In genomic region chr3:112794622-112795172, GRCh38 we compare ENCODE assay signal across 1 cellular context.
TF ChIP-seq lines count a peak whose summit lies in the region.

No MANE protein-coding gene starts in this region.

TF ChIP-seq in K562, 482 proteins besides CTCF, POLR2A, EP300 and RAD21 (continued from another document):
- no peak for TF ChIP-seq ZBTB2 (IDR thresholded peaks at IDR 0.05)
- peak; percentile 77 for TF ChIP-seq CBFA2T3 (IDR thresholded peaks at IDR 0.05)
- TF ChIP-seq C11orf30 (IDR thresholded peaks at IDR 0.05; ENCODE audit: low read depth), result no peak
- TF ChIP-seq MTA3 (IDR thresholded peaks at IDR 0.05; ENCODE audit: borderline replicate concordance), result no peak
- TF ChIP-seq CBFA2T2 (conservative IDR thresholded peaks at IDR 0.05), result peak; percentile 67
- TF ChIP-seq GTF2A2 (tag; IDR thresholded peaks at IDR 0.05), result no peak
- no peak for TF ChIP-seq ZFP91 (CRISPR knock-in tag; IDR thresholded peaks at IDR 0.05)
- no peak for TF ChIP-seq ZNF146 (CRISPR knock-in tag; IDR thresholded peaks at IDR 0.05; ENCODE audit: unreplicated experiment)
- TF ChIP-seq CSDE1 (IDR thresholded peaks at IDR 0.05), result no peak
- TF ChIP-seq MTA2 (IDR thresholded peaks at IDR 0.05; ENCODE audit: low read depth), result no peak
- TF ChIP-seq KLF16 (IDR thresholded peaks at IDR 0.05), result 0 out of 2 replicates have a peak, but pooled peaks have one; percentile 10
TF ChIP-seq in K562: peak in this region for 30.
